Comparison of ENCODE assay signal across 9 cellular contexts in the genomic region with DNA sequence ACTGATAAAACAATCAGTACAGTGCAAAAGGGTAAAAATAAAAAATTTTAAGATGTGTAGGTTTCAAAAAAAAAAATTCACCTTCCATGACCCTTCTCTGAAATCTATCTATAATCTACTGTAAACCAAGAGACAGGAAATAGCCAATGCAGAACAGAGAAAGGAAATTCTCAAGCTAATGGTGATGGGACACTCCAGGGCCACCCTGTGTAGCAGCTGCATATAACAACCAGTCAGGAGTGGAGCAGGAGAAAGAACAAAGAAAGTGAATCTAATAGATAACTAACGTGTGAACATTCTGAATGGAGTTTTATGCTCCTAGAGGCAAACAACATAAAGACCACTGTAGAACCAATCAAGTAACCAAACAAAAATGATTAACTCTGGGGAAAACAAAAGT. TPM values are rescaled to one million over a fixed set of nuclear protein-coding genes. Genes with fewer than 3 reads are reported as not detected.
DNase-seq lines count a peak whose midpoint lies in the region; ATAC-seq, FAIRE-seq and TF ChIP-seq lines count a peak whose summit lies in the region.
"Had no signal": no experiment of that assay in that cellular context is flagged by ENCODE, and none has a peak within 500 bp of the region (broad histone marks: within the 10 kb centered on the region; RNA-seq: fewer than 3 reads in every experiment).

No MANE protein-coding gene starts in this region.

- H3K79me1 ChIP-seq in mesendoderm (ENCODE audit: low read length): peaks cover 5% of the 10 kb centered on the region

- H3K4ac ChIP-seq in mesendoderm (ENCODE audit: low read depth, low read length): no peak overlapping the region

- H3K9ac ChIP-seq in mesendoderm (ENCODE audit: low read length) (no peak overlapping the region), kidney (ENCODE audit: low read length in 2 of 2) (no peak overlapping the region)

- peaks cover 4% of the 10 kb centered on the region for H3K9me3 Mint-ChIP-seq in T-helper 1 cell treated with Interleukin-12 subunit alpha and Interleukin-12 subunit beta and Interleukin-4 antibody, amounts not matched to agents 30 μg/mL and 1 μg/mL, for 36 hours

- H2AK5ac ChIP-seq in mesendoderm (ENCODE audit: low read length): no peak overlapping the region

- peaks cover 2% of the 10 kb centered on the region for H3K79me2 ChIP-seq in mesendoderm (ENCODE audit: control insufficient read depth, insufficient read depth, low read length)

- H2BK120ac ChIP-seq in mesendoderm (ENCODE audit: low read depth, low read length): no peak overlapping the region

- no peak overlapping the region for H3K18ac ChIP-seq in mesendoderm (ENCODE audit: low read length)

- no peak overlapping the region for H2BK5ac ChIP-seq in mesendoderm (ENCODE audit: low read length)

- peak; percentile 76 for ATAC-seq in GM21576 (IDR thresholded peaks at IDR 0.05; ENCODE audit: unreplicated experiment)
- no peak for ATAC-seq in HG02759 (IDR thresholded peaks at IDR 0.05; ENCODE audit: unreplicated experiment)
- no peak for ATAC-seq in HG03039 (IDR thresholded peaks at IDR 0.05; ENCODE audit: unreplicated experiment)

- H3K36me3 Mint-ChIP-seq in T-helper 1 cell treated with Interleukin-12 subunit alpha and Interleukin-12 subunit beta and Interleukin-4 antibody, amounts not matched to agents 30 μg/mL and 1 μg/mL, for 36 hours (ENCODE audit: low read depth): peaks cover 42% of the 10 kb centered on the region

- H3K4me3 ChIP-seq in mesendoderm (ENCODE audit: low read length) (no peak overlapping the region), kidney (ENCODE audit: low read length in 2 of 2) (no peak overlapping the region)

- H3K36me3 ChIP-seq in mesendoderm (ENCODE audit: control insufficient read depth, insufficient read depth, low read length) (no peaks in the 10 kb centered on the region), kidney (ENCODE audit: control insufficient read depth in 1 of 2, insufficient read depth in 2 of 2, low read length in 2 of 2) (peaks cover 0 to 4% of the 10 kb centered on the region in 2 donors)

- no peaks in the 10 kb centered on the region for H3K27me3 Mint-ChIP-seq in T-helper 1 cell treated with Interleukin-12 subunit alpha and Interleukin-12 subunit beta and Interleukin-4 antibody, amounts not matched to agents 30 μg/mL and 1 μg/mL, for 36 hours (ENCODE audit: low read depth)

- DNase-seq in GM10266 (ENCODE audit: extremely low spot score) (peak; percentile 13), mesendoderm (peak; percentile 34), kidney (no peak)
- no peak for DNase-seq in activated CD4-positive, CD25-positive, alpha-beta regulatory T cell (lab: John Stamatoyannopoulos, UW)
- DNase-seq: NCI-H1048 had no signal

- FAIRE-seq in kidney (lab: Jason Lieb, UNC): no peak

- H4K8ac ChIP-seq in mesendoderm (ENCODE audit: low read depth, low read length): no peak overlapping the region

- intact Hi-C loops in kidney (cut with DNase I): no loop called here

- no peaks in the 10 kb centered on the region for H3K4me1 ChIP-seq in mesendoderm (ENCODE audit: control insufficient read depth, low read depth, low read length)
- no peaks in the 10 kb centered on the region for H3K4me1 ChIP-seq in kidney (ENCODE audit: control insufficient read depth in 1 of 2, insufficient read depth in 1 of 2, low read depth in 1 of 2, low read length in 2 of 2)

- H3K4me3 Mint-ChIP-seq in T-helper 1 cell treated with Interleukin-12 subunit alpha and Interleukin-12 subunit beta and Interleukin-4 antibody, amounts not matched to agents 30 μg/mL and 1 μg/mL, for 36 hours: peak overlapping the region; percentile 47

- peak overlapping the region; percentile 65 for H3K27ac Mint-ChIP-seq in T-helper 1 cell treated with Interleukin-12 subunit alpha and Interleukin-12 subunit beta and Interleukin-4 antibody, amounts not matched to agents 30 μg/mL and 1 μg/mL, for 36 hours

- TF ChIP-seq CTCF in GM10266 (IDR thresholded peaks at IDR 0.05; ENCODE audit: control insufficient read depth, insufficient read depth, low read depth, missing control alignments) (no peak), kidney (IDR thresholded peaks at IDR 0.05; ENCODE audit: borderline replicate concordance, extremely low read depth, insufficient read depth) (no peak)

- no CpG with 5 or more reads among the region's 1 CpG for WGBS in mesendoderm (ENCODE audit: extremely low coverage, insufficient coverage, low lambda C conversion rate)

- H3K4me1 Mint-ChIP-seq in T-helper 1 cell treated with Interleukin-12 subunit alpha and Interleukin-12 subunit beta and Interleukin-4 antibody, amounts not matched to agents 30 μg/mL and 1 μg/mL, for 36 hours (ENCODE audit: low read depth): peaks cover 40% of the 10 kb centered on the region

- no peak overlapping the region for H3K4me2 ChIP-seq in mesendoderm (ENCODE audit: low read length)

- H3K27me3 ChIP-seq in mesendoderm (ENCODE audit: insufficient read depth, low read length, poor library complexity): no peaks in the 10 kb centered on the region

- H3K23ac ChIP-seq in mesendoderm (ENCODE audit: low read length): no peak overlapping the region

- H2BK15ac ChIP-seq in mesendoderm (replicated peaks; ENCODE audit: low read depth): no peak overlapping the region

- H3K56ac ChIP-seq in mesendoderm (ENCODE audit: low read length): no peak overlapping the region

- H3K27ac ChIP-seq in mesendoderm (ENCODE audit: low read depth, low read length) (no peak overlapping the region), kidney (ENCODE audit: low read depth in 2 of 2, low read length in 2 of 2) (no peak overlapping the region)

- no peak overlapping the region for H4K5ac ChIP-seq in mesendoderm (ENCODE audit: low read length)

- no peaks in the 10 kb centered on the region for H3K9me3 ChIP-seq in kidney (ENCODE audit: control insufficient read depth in 1 of 2, low read length in 2 of 2)

RNA-seq across cellular contexts. Expression of a gene that starts 16.6 kb away (rescaled TPM):
- 64.5 TPM for polyA plus RNA-seq in mesendoderm (2013, experiment 1 of 2)
- 61.3 TPM for polyA plus RNA-seq in mesendoderm (2013, experiment 2 of 2)
- total RNA-seq in kidney: 72.2 TPM
- polyA plus RNA-seq in kidney (ENCODE audit: insufficient read depth, low read depth, low replicate concordance): 29.4 TPM

Comparison
In these comparisons a context has a peak if more than half of its experiments do, and no peak if none do; other contexts are left out.
1. DNase-seq: peak in GM10266 (single experiment) and mesendoderm (single experiment); none in activated CD4-positive, CD25-positive, alpha-beta regulatory T cell (0 of 4) and kidney (single experiment).